Comparison of ENCODE assay signal across 14 cellular contexts in the genomic region with DNA sequence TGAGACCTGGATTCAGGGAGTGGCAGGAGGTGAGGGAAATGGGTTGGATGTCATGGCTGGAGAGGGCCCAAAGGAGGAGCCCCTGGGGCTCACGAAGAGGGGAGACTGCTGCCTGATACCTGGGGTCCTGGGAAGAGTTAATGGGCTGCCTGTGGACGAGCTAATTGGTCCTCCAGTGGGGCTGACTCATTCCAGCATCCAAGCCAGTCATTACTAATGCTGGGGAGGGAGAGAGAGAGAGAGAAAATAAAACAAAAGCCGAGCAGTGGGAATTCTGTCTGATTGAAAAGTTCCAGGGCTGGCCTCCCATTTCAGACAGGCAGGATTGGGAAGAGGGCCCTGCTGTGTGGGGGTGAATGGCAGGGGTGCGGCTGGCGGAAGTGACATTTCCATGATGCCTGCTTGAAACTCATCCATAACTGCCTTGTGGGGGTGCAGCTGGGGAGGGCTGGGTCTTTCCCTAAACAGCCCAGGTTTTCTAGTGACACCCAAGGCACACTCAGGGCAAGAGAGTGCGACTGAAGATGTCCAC.
DNase-seq lines count a peak whose midpoint lies in the region; ATAC-seq and TF ChIP-seq lines count a peak whose summit lies in the region.
"Had no signal": no experiment of that assay in that cellular context is flagged by ENCODE, and none has a peak within 500 bp of the region (broad histone marks: within the 10 kb centered on the region; RNA-seq: fewer than 3 reads in every experiment).

No MANE protein-coding gene starts in this region.

- H3K9ac ChIP-seq in neural progenitor cell: no peak overlapping the region

- no peaks in the 10 kb centered on the region for H3K36me3 Mint-ChIP-seq in neural progenitor cell
- peaks cover 2% of the 10 kb centered on the region for H3K36me3 Mint-ChIP-seq in activated naive CD4-positive, alpha-beta T cell treated with anti-CD3 and anti-CD28 coated beads for 36 hours (ENCODE audit: low read depth)

- intact Hi-C loops in activated naive CD4-positive, alpha-beta T cell treated with anti-CD3 and anti-CD28 coated beads for 36 hours (cut with micrococcal nuclease): no loop called here

- H3F3A ChIP-seq in neural progenitor cell (ENCODE audit: low read depth): no peaks in the 10 kb centered on the region

- H3K4me3 ChIP-seq in fibroblast of mammary gland (ENCODE audit: control insufficient read depth, low read depth, low read length) (no peak overlapping the region), neural progenitor cell (no peak overlapping the region)

- H4K20me1 ChIP-seq in neural progenitor cell (ENCODE audit: low read depth): no peaks in the 10 kb centered on the region

- H3K27ac ChIP-seq in neural progenitor cell: no peak overlapping the region
- H3K27ac ChIP-seq: epithelial cell of prostate had no signal

- peaks cover 5% of the 10 kb centered on the region for H3K36me3 ChIP-seq in neural progenitor cell

- peak; percentile 83 for DNase-seq in AG20443 (ENCODE audit: low spot score)
- peak; percentile 78 for DNase-seq in RPMI7951 (ENCODE audit: low read depth)
- DNase-seq in fibroblast of mammary gland (ENCODE audit: low read depth): peak; percentile 79
- peak; percentile 46 for DNase-seq in neural progenitor cell (ENCODE audit: low spot score)
- no peak for DNase-seq in activated naive CD4-positive, alpha-beta T cell treated with anti-CD3 and anti-CD28 coated beads for 36 hours
- DNase-seq in DMS153 (lab: John Stamatoyannopoulos, UW): no peak
- no peak for DNase-seq in OCI-M2 (lab: John Stamatoyannopoulos, UW; ENCODE audit: unreplicated experiment)
- DNase-seq: activated CD4-positive, alpha-beta T cell treated with anti-CD3 and anti-CD28 coated beads for 48 hours; activated naive CD8-positive, alpha-beta T cell treated with anti-CD3 and anti-CD28 coated beads, Interleukin-2, amount 10 ng/mL, durations not matched to agents 7 days and 5 days; NCI-H1694; SHP77 treated with DMSO at 0.1 percent for 48 hours had no signal

- CTCF ChIA-PET in activated naive CD4-positive, alpha-beta T cell treated with anti-CD3 and anti-CD28 coated beads for 36 hours (lab: Charles Lee): no interaction called here

- ATAC-seq in GM18498 (IDR thresholded peaks at IDR 0.05; ENCODE audit: unreplicated experiment): no peak

- peaks cover 20% of the 10 kb centered on the region for H3K9me3 Mint-ChIP-seq in neural progenitor cell
- peaks cover 12% of the 10 kb centered on the region for H3K9me3 Mint-ChIP-seq in activated naive CD4-positive, alpha-beta T cell treated with anti-CD3 and anti-CD28 coated beads for 36 hours

- H3K4me1 ChIP-seq in neural progenitor cell: peaks cover 12% of the 10 kb centered on the region

- H3K4me2 ChIP-seq in neural progenitor cell: no peak overlapping the region

- H3K9me3 ChIP-seq in neural progenitor cell (ENCODE audit: low read depth): peaks cover 8% of the 10 kb centered on the region

- H3K27me3 ChIP-seq in neural progenitor cell: no peaks in the 10 kb centered on the region

- H2AFZ ChIP-seq in neural progenitor cell (replicated peaks): no peak overlapping the region

- H3K4me3 Mint-ChIP-seq in neural progenitor cell: no peak overlapping the region
- no peak overlapping the region for H3K4me3 Mint-ChIP-seq in activated naive CD4-positive, alpha-beta T cell treated with anti-CD3 and anti-CD28 coated beads for 36 hours
- H3K4me3 Mint-ChIP-seq: activated naive CD8-positive, alpha-beta T cell treated with anti-CD3 and anti-CD28 coated beads, Interleukin-2, amount 10 ng/mL, durations not matched to agents 7 days and 5 days; B cell had no signal

- H3K27me3 Mint-ChIP-seq in neural progenitor cell (ENCODE audit: insufficient read depth, low read depth): peaks cover 2% of the 10 kb centered on the region
- no peaks in the 10 kb centered on the region for H3K27me3 Mint-ChIP-seq in activated naive CD4-positive, alpha-beta T cell treated with anti-CD3 and anti-CD28 coated beads for 36 hours (ENCODE audit: low read depth)

- peak overlapping the region; percentile 87 for H3K27ac Mint-ChIP-seq in neural progenitor cell
- no peak overlapping the region for H3K27ac Mint-ChIP-seq in activated naive CD4-positive, alpha-beta T cell treated with anti-CD3 and anti-CD28 coated beads for 36 hours
- H3K27ac Mint-ChIP-seq: activated naive CD8-positive, alpha-beta T cell treated with anti-CD3 and anti-CD28 coated beads, Interleukin-2, amount 10 ng/mL, durations not matched to agents 7 days and 5 days; B cell had no signal

- no peak for TF ChIP-seq CTCF in fibroblast of mammary gland (conservative IDR thresholded peaks at IDR 0.05; ENCODE audit: control insufficient read depth, insufficient read depth, low read depth, low read length)
- TF ChIP-seq CTCF in neural progenitor cell (IDR thresholded peaks at IDR 0.05): no peak

- H3K4me1 Mint-ChIP-seq in neural progenitor cell: peaks cover 28% of the 10 kb centered on the region
- no peaks in the 10 kb centered on the region for H3K4me1 Mint-ChIP-seq in activated naive CD4-positive, alpha-beta T cell treated with anti-CD3 and anti-CD28 coated beads for 36 hours (ENCODE audit: low read depth)
- H3K4me1 Mint-ChIP-seq: activated naive CD8-positive, alpha-beta T cell treated with anti-CD3 and anti-CD28 coated beads, Interleukin-2, amount 10 ng/mL, durations not matched to agents 7 days and 5 days; B cell had no signal

- H3K79me2 ChIP-seq in neural progenitor cell (ENCODE audit: low read depth): no peaks in the 10 kb centered on the region

Comparison
In these comparisons a context has a peak if more than half of its experiments do, and no peak if none do; other contexts are left out.
1. DNase-seq: peak in AG20443 (single experiment), RPMI7951 (single experiment), fibroblast of mammary gland (single experiment) and neural progenitor cell (single experiment); none in activated naive CD4-positive, alpha-beta T cell treated with anti-CD3 and anti-CD28 coated beads for 36 hours (single experiment), DMS153 (single experiment) and OCI-M2 (single experiment).